ENCODE assay signal across 11 cellular contexts in the genomic region with DNA sequence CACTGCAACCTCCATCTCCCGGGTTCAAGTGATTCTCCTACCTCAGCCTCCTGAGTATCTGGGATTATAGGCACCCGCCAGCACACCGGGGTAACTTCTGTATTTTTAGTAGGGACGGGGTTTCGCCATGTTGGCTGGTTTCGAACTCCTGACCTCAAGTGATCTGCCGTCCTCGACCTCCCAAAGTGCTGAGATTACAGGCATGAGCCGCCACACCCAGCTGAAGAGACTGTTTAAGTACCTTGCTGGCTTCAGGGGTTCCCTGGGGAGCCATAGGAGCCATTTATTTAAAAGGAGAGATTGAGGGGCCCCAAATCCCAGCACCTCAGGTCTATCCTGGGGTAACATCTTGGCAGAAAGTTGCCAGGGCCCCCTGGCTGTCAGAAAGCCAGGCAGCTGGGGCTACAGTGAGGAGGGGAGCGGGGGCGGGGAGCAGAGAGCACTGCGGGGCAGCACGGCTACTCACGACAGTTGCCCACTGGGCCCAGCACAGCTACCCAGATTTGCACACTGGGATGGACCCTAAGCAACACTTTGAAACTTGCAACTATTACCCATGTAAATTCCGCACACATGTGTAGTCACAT. TPM values are rescaled to one million over a fixed set of nuclear protein-coding genes. Genes with fewer than 3 reads are reported as not detected.
DNase-seq lines count a peak whose midpoint lies in the region; ATAC-seq, FAIRE-seq and TF ChIP-seq lines count a peak whose summit lies in the region.
"Had no signal": no experiment of that assay in that cellular context is flagged by ENCODE, and none has a peak within 500 bp of the region (broad histone marks: within the 10 kb centered on the region; RNA-seq: fewer than 3 reads in every experiment).

No MANE protein-coding gene starts in this region.

- no peaks in the 10 kb centered on the region for H3K9me3 ChIP-seq in osteoblast (ENCODE audit: low read depth, low read length)

- FAIRE-seq in frontal cortex (lab: Jason Lieb, UNC): no peak
- FAIRE-seq: TTC549, urothelium cell line had no signal

- H3K79me2 ChIP-seq in osteoblast (ENCODE audit: insufficient read depth, low read length): no peaks in the 10 kb centered on the region

- peaks cover 32% of the 10 kb centered on the region for H3K4me1 Mint-ChIP-seq in T-helper 1 cell treated with Interleukin-12 subunit alpha and Interleukin-12 subunit beta and Interleukin-4 antibody, amounts not matched to agents 30 μg/mL and 1 μg/mL, for 36 hours (ENCODE audit: low read depth)
- peaks cover 26 to 38% (median 31%) of the 10 kb centered on the region in 3 donors for H3K4me1 Mint-ChIP-seq in IgD-negative memory B cell
- peaks cover 35% of the 10 kb centered on the region for H3K4me1 Mint-ChIP-seq in activated naive CD8-positive, alpha-beta T cell treated with anti-CD3 and anti-CD28 coated beads, Interleukin-2, amount 10 ng/mL, durations not matched to agents 7 days and 5 days

- no peaks in the 10 kb centered on the region for H3K27me3 Mint-ChIP-seq in T-helper 1 cell treated with Interleukin-12 subunit alpha and Interleukin-12 subunit beta and Interleukin-4 antibody, amounts not matched to agents 30 μg/mL and 1 μg/mL, for 36 hours (ENCODE audit: low read depth)
- no peaks in the 10 kb centered on the region for H3K27me3 Mint-ChIP-seq in IgD-negative memory B cell
- peaks cover 1% of the 10 kb centered on the region for H3K27me3 Mint-ChIP-seq in activated naive CD8-positive, alpha-beta T cell treated with anti-CD3 and anti-CD28 coated beads, Interleukin-2, amount 10 ng/mL, durations not matched to agents 7 days and 5 days

- no peak overlapping the region for H3K27ac ChIP-seq in osteoblast (ENCODE audit: low read depth, low read length)

- H3K27me3 ChIP-seq in osteoblast (ENCODE audit: insufficient read depth, low read length): peaks cover 22% of the 10 kb centered on the region

- POLR2A ChIA-PET in activated naive CD8-positive, alpha-beta T cell treated with anti-CD3 and anti-CD28 coated beads, Interleukin-2, amount 10 ng/mL, durations not matched to agents 7 days and 5 days (lab: Charles Lee): interaction anchor here (0.8 to 4.3 kb wide), 3 partner anchors 18 to 125 kb away, joined by 3 to 66 read pairs (median 4); no protein-coding TSS in a partner anchor

- H3K4me1 ChIP-seq in osteoblast (ENCODE audit: insufficient read depth, low read length): peaks cover 29% of the 10 kb centered on the region

- H3K4me2 ChIP-seq in osteoblast (ENCODE audit: insufficient read depth, low read length): peak overlapping the region; percentile 82

- H3K4me3 ChIP-seq in osteoblast (ENCODE audit: insufficient read depth, low read length): no peak overlapping the region

- no peak overlapping the region for H2AFZ ChIP-seq in osteoblast (ENCODE audit: low read length)

- peaks cover 11% of the 10 kb centered on the region for H3K36me3 Mint-ChIP-seq in T-helper 1 cell treated with Interleukin-12 subunit alpha and Interleukin-12 subunit beta and Interleukin-4 antibody, amounts not matched to agents 30 μg/mL and 1 μg/mL, for 36 hours (ENCODE audit: low read depth)
- H3K36me3 Mint-ChIP-seq in IgD-negative memory B cell: no peaks in the 10 kb centered on the region
- peaks cover 8% of the 10 kb centered on the region for H3K36me3 Mint-ChIP-seq in activated naive CD8-positive, alpha-beta T cell treated with anti-CD3 and anti-CD28 coated beads, Interleukin-2, amount 10 ng/mL, durations not matched to agents 7 days and 5 days

- no peak for ATAC-seq in activated naive CD8-positive, alpha-beta T cell treated with anti-CD3 and anti-CD28 coated beads, Interleukin-2, amount 10 ng/mL, durations not matched to agents 7 days and 5 days (ENCODE audit: low read depth)

- no peaks in the 10 kb centered on the region for H3K36me3 ChIP-seq in osteoblast (ENCODE audit: insufficient read depth, low read length)

- H3K9me3 Mint-ChIP-seq in T-helper 1 cell treated with Interleukin-12 subunit alpha and Interleukin-12 subunit beta and Interleukin-4 antibody, amounts not matched to agents 30 μg/mL and 1 μg/mL, for 36 hours: no peaks in the 10 kb centered on the region
- no peaks in the 10 kb centered on the region for H3K9me3 Mint-ChIP-seq in IgD-negative memory B cell
- H3K9me3 Mint-ChIP-seq in activated naive CD8-positive, alpha-beta T cell treated with anti-CD3 and anti-CD28 coated beads, Interleukin-2, amount 10 ng/mL, durations not matched to agents 7 days and 5 days: no peaks in the 10 kb centered on the region

- peak overlapping the region; percentile 31 for H3K4me3 Mint-ChIP-seq in T-helper 1 cell treated with Interleukin-12 subunit alpha and Interleukin-12 subunit beta and Interleukin-4 antibody, amounts not matched to agents 30 μg/mL and 1 μg/mL, for 36 hours
- H3K4me3 Mint-ChIP-seq in IgD-negative memory B cell: peak overlapping the region; percentile 80 to 94 (median 90)
- H3K4me3 Mint-ChIP-seq in activated naive CD8-positive, alpha-beta T cell treated with anti-CD3 and anti-CD28 coated beads, Interleukin-2, amount 10 ng/mL, durations not matched to agents 7 days and 5 days: peak overlapping the region; percentile 86

- H4K20me1 ChIP-seq in osteoblast (ENCODE audit: insufficient read depth, low read length): no peaks in the 10 kb centered on the region

- DNase-seq in T-helper 1 cell: no peak
- no peak for DNase-seq in activated naive CD8-positive, alpha-beta T cell treated with anti-CD3 and anti-CD28 coated beads, Interleukin-2, amount 10 ng/mL, durations not matched to agents 7 days and 5 days
- DNase-seq in osteoblast (ENCODE audit: insufficient read length, low spot score, missing footprints): no peak
- no peak for DNase-seq in frontal cortex (ENCODE audit: low spot score in 2 of 2)
- DNase-seq in Ammon's horn (ENCODE audit: low spot score): no peak
- no peak for DNase-seq in NOMO-1 treated with DMSO at 0.1 percent for 48 hours (lab: John Stamatoyannopoulos, UW; ENCODE audit: unreplicated experiment)

- TF ChIP-seq CTCF in osteoblast (IDR thresholded peaks at IDR 0.05; ENCODE audit: extremely low read depth, low read depth, low read length): no peak

- H3K27ac Mint-ChIP-seq in T-helper 1 cell treated with Interleukin-12 subunit alpha and Interleukin-12 subunit beta and Interleukin-4 antibody, amounts not matched to agents 30 μg/mL and 1 μg/mL, for 36 hours: no peak overlapping the region
- H3K27ac Mint-ChIP-seq in IgD-negative memory B cell: peak overlapping the region in 2 of 3 donors; percentile 82 to 88
- H3K27ac Mint-ChIP-seq in activated naive CD8-positive, alpha-beta T cell treated with anti-CD3 and anti-CD28 coated beads, Interleukin-2, amount 10 ng/mL, durations not matched to agents 7 days and 5 days: peak overlapping the region; percentile 73

RNA-seq across cellular contexts. Expression of a gene that starts 1.6 kb away (rescaled TPM):
- 12.3 TPM for polyA plus RNA-seq in IgD-negative memory B cell
- total RNA-seq in activated naive CD8-positive, alpha-beta T cell treated with anti-CD3 and anti-CD28 coated beads, Interleukin-2, amount 10 ng/mL, durations not matched to agents 7 days and 5 days: 10 to 100 TPM; 14.4 to 15.0 TPM
- total RNA-seq in osteoblast: not detected in 2 replicates
- not detected for total RNA-seq in frontal cortex
- total RNA-seq: Daoy had no signal

RNA-seq across cellular contexts. Expression of a gene that starts 21.5 kb away (rescaled TPM):
- polyA plus RNA-seq in IgD-negative memory B cell: 33.9 TPM
- 100 to 1,000 TPM; 227 to 229 TPM for total RNA-seq in activated naive CD8-positive, alpha-beta T cell treated with anti-CD3 and anti-CD28 coated beads, Interleukin-2, amount 10 ng/mL, durations not matched to agents 7 days and 5 days
- total RNA-seq in osteoblast (14.5 and 18.0 TPM in 2 replicates), frontal cortex (10.2 TPM)

RNA-seq across cellular contexts. Expression of a gene that starts 21.6 kb away (rescaled TPM):
- polyA plus RNA-seq in IgD-negative memory B cell: 12.1 TPM
- 10 to 100 TPM; 22.8 to 25.7 TPM for total RNA-seq in activated naive CD8-positive, alpha-beta T cell treated with anti-CD3 and anti-CD28 coated beads, Interleukin-2, amount 10 ng/mL, durations not matched to agents 7 days and 5 days
- total RNA-seq in osteoblast (14.8 and 15.6 TPM in 2 replicates), frontal cortex (15.1 TPM)

RNA-seq across cellular contexts. Expression of a gene that starts 21.8 kb away (rescaled TPM):
- polyA plus RNA-seq in IgD-negative memory B cell: 26.0 TPM
- total RNA-seq in activated naive CD8-positive, alpha-beta T cell treated with anti-CD3 and anti-CD28 coated beads, Interleukin-2, amount 10 ng/mL, durations not matched to agents 7 days and 5 days: 10 to 100 TPM; 80.7 to 84.2 TPM
- total RNA-seq in osteoblast (67.3 and 73.1 TPM in 2 replicates), frontal cortex (66.0 TPM)

RNA-seq across cellular contexts. Expression of a gene that starts 33.8 kb away (rescaled TPM):
- polyA plus RNA-seq in IgD-negative memory B cell: 1,890 TPM
- 100 to 1,000 TPM; 505 to 513 TPM for total RNA-seq in activated naive CD8-positive, alpha-beta T cell treated with anti-CD3 and anti-CD28 coated beads, Interleukin-2, amount 10 ng/mL, durations not matched to agents 7 days and 5 days
- total RNA-seq in osteoblast: 144 and 250 TPM in 2 replicates
- total RNA-seq in frontal cortex: 24.9 TPM

Comparison
In these comparisons a context has a peak if more than half of its experiments do, and no peak if none do; other contexts are left out.
1. H3K4me3 Mint-ChIP-seq: peak in every context shown above with its lines; median percentile 90 in IgD-negative memory B cell; 86 in activated naive CD8-positive, alpha-beta T cell treated with anti-CD3 and anti-CD28 coated beads, Interleukin-2, amount 10 ng/mL, durations not matched to agents 7 days and 5 days; 31 in T-helper 1 cell treated with Interleukin-12 subunit alpha and Interleukin-12 subunit beta and Interleukin-4 antibody, amounts not matched to agents 30 μg/mL and 1 μg/mL, for 36 hours.
2. RNA of a gene that starts 1.6 kb away (total RNA-seq): 14.4 to 15.0 TPM in activated naive CD8-positive, alpha-beta T cell treated with anti-CD3 and anti-CD28 coated beads, Interleukin-2, amount 10 ng/mL, durations not matched to agents 7 days and 5 days; not detected in osteoblast and not detected in frontal cortex (single experiment); every median in the first group is over 10 times any median in the second.
3. RNA of a gene that starts 21.5 kb away (total RNA-seq): 227 to 229 TPM in activated naive CD8-positive, alpha-beta T cell treated with anti-CD3 and anti-CD28 coated beads, Interleukin-2, amount 10 ng/mL, durations not matched to agents 7 days and 5 days; 14.5 to 18.0 TPM in osteoblast and 10.2 TPM in frontal cortex (single experiment); every median in the first group is over 10 times any median in the second.